ENCODE assay signal across 23 cellular contexts in genomic region chr20:51029963-51030930, GRCh38. TPM values are rescaled to one million over a fixed set of nuclear protein-coding genes. Genes with fewer than 3 reads are reported as not detected.
DNase-seq lines count a peak whose midpoint lies in the region; ATAC-seq and TF ChIP-seq lines count a peak whose summit lies in the region.
"Had no signal": no experiment of that assay in that cellular context is flagged by ENCODE, and none has a peak within 500 bp of the region (broad histone marks: within the 10 kb centered on the region; RNA-seq: fewer than 3 reads in every experiment).

No MANE protein-coding gene starts in this region.

- no peak overlapping the region for H3K23ac ChIP-seq in mesenchymal stem cell (ENCODE audit: low read length in 2 of 2)

- H3K36me3 ChIP-seq in right atrium auricular region (no peaks in the 10 kb centered on the region), fibroblast of lung (ENCODE audit: control insufficient read depth, insufficient read depth, low read length) (no peaks in the 10 kb centered on the region), mesenchymal stem cell (ENCODE audit: control insufficient read depth in 1 of 2, insufficient read depth in 2 of 2, low read depth in 1 of 2, low read length in 2 of 2) (no peaks in the 10 kb centered on the region)
- H3K36me3 ChIP-seq: BLaER1, prostate gland, thoracic aorta had no signal

- WGBS in mesenchymal stem cell, result 60% methylated on average over 17 of the region's 17 CpGs

- TF ChIP-seq CTCF in right atrium auricular region (IDR thresholded peaks at IDR 0.05), result no peak
- TF ChIP-seq CTCF in fibroblast of lung (conservative IDR thresholded peaks at IDR 0.05 in 1 of 2, IDR thresholded peaks at IDR 0.05 in 1 of 2; ENCODE audit: low read depth in 1 of 2, low read length in 2 of 2), result no peak
- no peak for TF ChIP-seq CTCF in foreskin keratinocyte (conservative IDR thresholded peaks at IDR 0.05)

- peak overlapping the region; percentile 23 for H3K4me2 ChIP-seq in fibroblast of lung (ENCODE audit: extremely low read depth, insufficient read depth, low read length)
- H3K4me2 ChIP-seq in mesenchymal stem cell (ENCODE audit: low read length, poor library complexity, severe bottlenecking), result no peak overlapping the region

- no peaks in the 10 kb centered on the region for H3K79me2 ChIP-seq in fibroblast of lung (ENCODE audit: control insufficient read depth, insufficient read depth, low read length)

- H3K4me3 ChIP-seq in right atrium auricular region (no peak overlapping the region), fibroblast of lung (replicated peaks in 1 of 4; ENCODE audit: control extremely low read depth in 1 of 4, insufficient read depth in 1 of 4, low read depth in 3 of 4, low read length in 4 of 4) (no peak overlapping the region), mesenchymal stem cell (ENCODE audit: insufficient read depth in 1 of 2, low read depth in 1 of 2, low read length in 2 of 2) (peak overlapping the region in 1 of 2 experiments; percentile 25)
- H3K4me3 ChIP-seq: BLaER1, prostate gland, SK-N-MC, thoracic aorta had no signal

- no peak overlapping the region for H4K91ac ChIP-seq in mesenchymal stem cell (ENCODE audit: low read length)

- H2BK5ac ChIP-seq in mesenchymal stem cell (ENCODE audit: low read depth, low read length, poor library complexity, severe bottlenecking), result no peak overlapping the region

- no peak overlapping the region for H2BK12ac ChIP-seq in mesenchymal stem cell (ENCODE audit: low read length in 2 of 2)

- H3K9me3 ChIP-seq in right atrium auricular region (no peaks in the 10 kb centered on the region), fibroblast of lung (ENCODE audit: control insufficient read depth, insufficient read depth, low read depth, low read length) (no peaks in the 10 kb centered on the region), mesenchymal stem cell (ENCODE audit: control insufficient read depth, low read length) (no peaks in the 10 kb centered on the region)
- H3K9me3 ChIP-seq: prostate gland, thoracic aorta had no signal

- peak overlapping the region; percentile 3 for H2BK15ac ChIP-seq in mesenchymal stem cell (ENCODE audit: low read depth, poor library complexity, severe bottlenecking)

- ATAC-seq in Right ventricle myocardium superior (ENCODE audit: poor library complexity) (peak; percentile 53), foreskin keratinocyte (no peak), HG02571 (IDR thresholded peaks at IDR 0.05; ENCODE audit: unreplicated experiment) (no peak)
- ATAC-seq: T-helper 17 cell had no signal

- H3K4ac ChIP-seq in mesenchymal stem cell (ENCODE audit: low read depth in 1 of 2, low read length in 2 of 2), result no peak overlapping the region

- H2AK5ac ChIP-seq in mesenchymal stem cell (ENCODE audit: low read length, severe bottlenecking), result no peak overlapping the region

- H3K9ac ChIP-seq in fibroblast of lung (ENCODE audit: insufficient read depth, low read length), result no peak overlapping the region
- no peak overlapping the region for H3K9ac ChIP-seq in mesenchymal stem cell (ENCODE audit: low read length)
- H3K9ac ChIP-seq: BLaER1 had no signal

- no peak overlapping the region for H2AFZ ChIP-seq in fibroblast of lung (ENCODE audit: low read length)
- H2AFZ ChIP-seq in mesenchymal stem cell (ENCODE audit: low read depth, low read length), result no peak overlapping the region

- no peaks in the 10 kb centered on the region for H3K79me1 ChIP-seq in mesenchymal stem cell (replicated peaks; ENCODE audit: low read length, poor library complexity, severe bottlenecking)

- H4K20me1 ChIP-seq in fibroblast of lung (ENCODE audit: control insufficient read depth, extremely low read depth, insufficient read depth, low read length), result no peaks in the 10 kb centered on the region
- H4K20me1 ChIP-seq: BLaER1 had no signal

- intact Hi-C loops in Right ventricle myocardium superior (cut with DNase I), result no loop called here

- H3K14ac ChIP-seq in mesenchymal stem cell (ENCODE audit: low read length in 2 of 2), result no peak overlapping the region

- DNase-seq in Right ventricle myocardium superior, result peak; percentile 47
- no peak for DNase-seq in right atrium auricular region (ENCODE audit: low spot score)
- peak in 1 of 2 donors; percentile 72 for DNase-seq in fibroblast of lung (ENCODE audit: low read depth in 2 of 2)
- DNase-seq in mesenchymal stem cell, result peak; percentile 32
- DNase-seq in foreskin keratinocyte, result no peak
- DNase-seq in midbrain (lab: John Stamatoyannopoulos, UW), result no peak
- DNase-seq in NCI-H1417 (lab: John Stamatoyannopoulos, UW), result no peak
- DNase-seq: 8988T; activated CD4-positive, alpha-beta T cell treated with anti-CD3 and anti-CD28 coated beads, Interleukin-2, amount 10 ng/mL, durations not matched to agents 7 days and 5 days; effector CD4-positive, alpha-beta T cell; glutamatergic neuron; NCI-H1105 treated with DMSO at 0.1 percent for 48 hours; NK-92 treated with Interleukin-12 subunit alpha and Interleukin-12 subunit beta, amount 100 ng/mL, for 24 hours; small intestine; stimulated activated CD4-positive, alpha-beta T cell treated with anti-CD3 and anti-CD28 coated beads, Interleukin-2, amount 100 ng/mL, for 48 hours; stimulated activated naive CD4-positive, alpha-beta T cell; T-helper 17 cell had no signal

- peak overlapping the region in 1 of 2 experiments; percentile 80 for H3K18ac ChIP-seq in mesenchymal stem cell (ENCODE audit: low read depth in 1 of 2, low read length in 2 of 2)

- H3K27me3 ChIP-seq in right atrium auricular region, result no peaks in the 10 kb centered on the region
- peaks cover 38% of the 10 kb centered on the region for H3K27me3 ChIP-seq in fibroblast of lung (ENCODE audit: control insufficient read depth, insufficient read depth, low read length)
- H3K27me3 ChIP-seq in mesenchymal stem cell (ENCODE audit: control insufficient read depth in 1 of 2, insufficient read depth in 1 of 2, low read length in 2 of 2), result peaks cover 64 to 68% of the 10 kb centered on the region in 2 experiments
- peaks cover 56% of the 10 kb centered on the region for H3K27me3 ChIP-seq in foreskin keratinocyte
- H3K27me3 ChIP-seq: BLaER1 had no signal

- H4K8ac ChIP-seq in mesenchymal stem cell (ENCODE audit: low read length), result no peak overlapping the region

- H3K4me1 ChIP-seq in right atrium auricular region (peaks cover 0 to 5% of the 10 kb centered on the region in 2 donors), fibroblast of lung (ENCODE audit: control insufficient read depth, extremely low read depth, insufficient read depth, low read length) (peaks cover 8% of the 10 kb centered on the region), mesenchymal stem cell (ENCODE audit: control insufficient read depth, insufficient read depth, low read depth, low read length) (no peaks in the 10 kb centered on the region), foreskin keratinocyte (no peaks in the 10 kb centered on the region)
- H3K4me1 ChIP-seq: prostate gland had no signal

- H2BK120ac ChIP-seq in mesenchymal stem cell (ENCODE audit: low read depth, low read length), result no peak overlapping the region

- H3K27ac ChIP-seq in right atrium auricular region (no peak overlapping the region), fibroblast of lung (ENCODE audit: insufficient read depth, low read length) (no peak overlapping the region), mesenchymal stem cell (ENCODE audit: low read length, poor library complexity, severe bottlenecking) (no peak overlapping the region), foreskin keratinocyte (no peak overlapping the region)
- H3K27ac ChIP-seq: BLaER1, prostate gland, SK-N-MC, thoracic aorta, VCaP had no signal

RNA-seq across cellular contexts. Expression of gene KCNG1, which starts 7.3 kb away (rescaled TPM):
- total RNA-seq in Right ventricle myocardium superior (0.32 TPM), right atrium auricular region (1 to 10 TPM in 1 of 2 donors, under 1 TPM in 1; 0.70 to 2.3 TPM), fibroblast of lung (9.9 and 26.5 TPM in 2 replicates), foreskin keratinocyte (12.8 and 28.2 TPM in 2 replicates)
- polyA plus RNA-seq in fibroblast of lung (0.73 and 1.8 TPM in 2 replicates), foreskin keratinocyte (10.5 and 22.9 TPM in 2 replicates)
- 0.76 and 3.2 TPM in 2 replicates for polyA plus RNA-seq in fibroblast of lung (2012)
- polyA minus RNA-seq in fibroblast of lung (ENCODE audit: low replicate concordance), result 1.1 and 2.6 TPM in 2 replicates
- polyA plus RNA-seq in mesenchymal stem cell (2013, experiment 1 of 2), result 8.2 TPM
- polyA plus RNA-seq in mesenchymal stem cell (2013, experiment 2 of 2), result 7.5 TPM
- total RNA-seq: activated CD4-positive, alpha-beta T cell treated with anti-CD3 and anti-CD28 coated beads, Interleukin-2, amount 10 ng/mL, durations not matched to agents 7 days and 5 days had no signal

Comparison
In these comparisons a context has a peak if more than half of its experiments do, and no peak if none do; other contexts are left out.
1. DNase-seq: peak in Right ventricle myocardium superior (single experiment) and mesenchymal stem cell (single experiment); none in right atrium auricular region (single experiment), foreskin keratinocyte (0 of 2), midbrain (single experiment) and NCI-H1417 (0 of 3).